Comparison of ENCODE assay signal across 18 cellular contexts in the genomic region with DNA sequence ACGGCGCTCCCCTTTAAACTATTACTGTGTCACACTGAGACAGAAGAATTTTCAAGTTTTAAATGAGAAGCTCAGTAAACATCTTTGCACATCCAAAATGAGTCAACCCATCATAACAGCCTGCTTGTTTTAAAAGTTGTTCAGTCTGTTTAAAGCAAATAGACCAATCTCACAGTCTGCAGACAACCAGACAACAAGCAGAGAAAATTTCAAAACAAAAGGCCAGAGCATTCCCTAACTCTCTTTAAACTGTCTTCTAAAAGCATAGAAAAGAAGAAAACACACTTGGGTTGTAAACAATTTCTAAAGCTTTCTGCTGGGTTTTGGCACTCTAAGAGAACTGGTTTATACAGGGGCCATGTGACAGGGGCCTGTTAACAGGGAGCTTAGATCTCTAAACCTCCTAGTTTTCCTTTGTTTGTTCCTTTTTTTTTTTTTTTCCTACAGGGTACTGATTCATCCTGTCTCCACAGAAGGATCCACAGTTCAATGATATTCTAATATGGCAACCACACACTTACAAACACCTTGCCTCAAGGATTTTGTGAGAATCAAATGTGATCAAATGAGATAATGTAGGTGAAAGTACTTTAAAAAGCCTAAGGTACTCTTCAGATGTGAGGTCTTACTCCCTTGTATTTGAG.
DNase-seq lines count a peak whose midpoint lies in the region; ATAC-seq, FAIRE-seq and TF ChIP-seq lines count a peak whose summit lies in the region.
"Had no signal": no experiment of that assay in that cellular context is flagged by ENCODE, and none has a peak within 500 bp of the region (broad histone marks: within the 10 kb centered on the region; RNA-seq: fewer than 3 reads in every experiment).

No MANE protein-coding gene starts in this region.

- H3K27ac ChIP-seq in astrocyte (ENCODE audit: low read depth, low read length) = peak overlapping the region; percentile 28
- peak overlapping the region; percentile 76 for H3K27ac ChIP-seq in layer of hippocampus (ENCODE audit: low read depth, low read length)
- peak overlapping the region; percentile 96 for H3K27ac ChIP-seq in temporal lobe (ENCODE audit: low read depth, low read length)
- H3K27ac ChIP-seq in pancreas = no peak overlapping the region
- H3K27ac ChIP-seq: neutrophil, Peyer's patch had no signal

- H3K4me3 ChIP-seq in astrocyte (ENCODE audit: insufficient read depth, low read depth, low read length) (no peak overlapping the region), pancreas (no peak overlapping the region)
- H3K4me3 ChIP-seq: Peyer's patch had no signal

- H3K9me3 Mint-ChIP-seq in astrocyte (ENCODE audit: unreplicated experiment) = no peaks in the 10 kb centered on the region
- H3K9me3 Mint-ChIP-seq: activated naive CD4-positive, alpha-beta T cell treated with anti-CD3 and anti-CD28 coated beads, Interleukin-2, amount 50 U/mL, for 24 hours; IgD-negative memory B cell had no signal

- H3K27me3 ChIP-seq in astrocyte (ENCODE audit: insufficient read depth, low read length) = no peaks in the 10 kb centered on the region
- no peaks in the 10 kb centered on the region for H3K27me3 ChIP-seq in layer of hippocampus (ENCODE audit: control insufficient read depth, insufficient read depth, low read length)
- no peaks in the 10 kb centered on the region for H3K27me3 ChIP-seq in pancreas
- H3K27me3 ChIP-seq: BE2C, Peyer's patch had no signal

- peaks cover 56% of the 10 kb centered on the region for H3K4me1 Mint-ChIP-seq in astrocyte (ENCODE audit: low read depth, unreplicated experiment)

- peak overlapping the region; percentile 48 for H3K27ac Mint-ChIP-seq in astrocyte (ENCODE audit: unreplicated experiment)
- H3K27ac Mint-ChIP-seq: activated naive CD4-positive, alpha-beta T cell treated with anti-CD3 and anti-CD28 coated beads, Interleukin-2, amount 50 U/mL, for 24 hours; IgD-negative memory B cell had no signal

- H3K4me3 Mint-ChIP-seq in astrocyte (ENCODE audit: unreplicated experiment) = no peak overlapping the region
- H3K4me3 Mint-ChIP-seq: activated naive CD4-positive, alpha-beta T cell treated with anti-CD3 and anti-CD28 coated beads, Interleukin-2, amount 50 U/mL, for 24 hours had no signal

- H4K20me1 ChIP-seq in astrocyte (ENCODE audit: insufficient read depth, low read length) = no peaks in the 10 kb centered on the region

- H3K4me2 ChIP-seq in astrocyte (ENCODE audit: low read length) = no peak overlapping the region

- H3K36me3 Mint-ChIP-seq in astrocyte (ENCODE audit: low read depth, unreplicated experiment) = no peaks in the 10 kb centered on the region
- H3K36me3 Mint-ChIP-seq: activated naive CD4-positive, alpha-beta T cell treated with anti-CD3 and anti-CD28 coated beads, Interleukin-2, amount 50 U/mL, for 24 hours; IgD-negative memory B cell had no signal

- TF ChIP-seq CTCF in astrocyte (IDR thresholded peaks at IDR 0.05; ENCODE audit: insufficient read depth, low read depth, low read length) (no peak), pancreas (IDR thresholded peaks at IDR 0.05) (no peak)

- H3K4me1 ChIP-seq in astrocyte (ENCODE audit: insufficient read depth, low read length) (peaks cover 50% of the 10 kb centered on the region), pancreas (peaks cover 0 to 6% (median 0%) of the 10 kb centered on the region in 3 donors)

- FAIRE-seq in astrocyte (lab: Jason Lieb, UNC) = no peak
- FAIRE-seq in pancreas (lab: Jason Lieb, UNC) = no peak
- FAIRE-seq: D721Med had no signal

- ATAC-seq in HG03571 (IDR thresholded peaks at IDR 0.05; ENCODE audit: unreplicated experiment) (no peak), pancreas (no peak)

- intact Hi-C loops in pancreas (cut with DNase I) = loop anchor here in 1 of 3 donors (10.0 kb wide), 2 partner anchors 250 to 520 kb away; no protein-coding TSS in a partner anchor

- H3K9me3 ChIP-seq in astrocyte (ENCODE audit: insufficient read depth, low read depth, low read length) (no peaks in the 10 kb centered on the region), pancreas (no peaks in the 10 kb centered on the region)
- H3K9me3 ChIP-seq: BE2C, neutrophil, Peyer's patch had no signal

- 93 to 95% methylated on average over 2 of the region's 2 CpGs for WGBS in pancreas, 2 donors

- H3K27me3 Mint-ChIP-seq in astrocyte (ENCODE audit: low read depth, unreplicated experiment) = no peaks in the 10 kb centered on the region

- H3K36me3 ChIP-seq in astrocyte (ENCODE audit: insufficient read depth, low read length) = no peaks in the 10 kb centered on the region
- H3K36me3 ChIP-seq in pancreas = no peaks in the 10 kb centered on the region
- H3K36me3 ChIP-seq: BE2C, neutrophil, Peyer's patch had no signal

- H2AFZ ChIP-seq in astrocyte (ENCODE audit: low read depth, low read length) = peak overlapping the region; percentile 29

- H3K79me2 ChIP-seq in astrocyte (ENCODE audit: insufficient read depth, low read length) = no peaks in the 10 kb centered on the region

- DNase-seq in HT1080 (ENCODE audit: low read depth) = peak; percentile 59
- DNase-seq in astrocyte (ENCODE audit: low read depth) = no peak
- DNase-seq in pancreas = no peak
- DNase-seq in cerebellar cortex (ENCODE audit: low spot score) = no peak
- DNase-seq in activated CD4-positive, CD25-positive, alpha-beta regulatory T cell (lab: John Stamatoyannopoulos, UW) = no peak
- DNase-seq: activated CD4-positive, alpha-beta T cell treated with anti-CD3 and anti-CD28 coated beads, Interleukin-2, amount 50 U/mL, for 1 hour; BE2C; hippocampal formation; NCI-H2171; NCI-H774; Peyer's patch had no signal

- H3K9ac ChIP-seq in astrocyte (ENCODE audit: low read length) = peak overlapping the region; percentile 6

Comparison
In these comparisons a context has a peak if more than half of its experiments do, and no peak if none do; other contexts are left out.
1. H3K27ac ChIP-seq: peak in astrocyte (single experiment), layer of hippocampus (single experiment) and temporal lobe (single experiment); none in pancreas (0 of 4).